In the genomic region with DNA sequence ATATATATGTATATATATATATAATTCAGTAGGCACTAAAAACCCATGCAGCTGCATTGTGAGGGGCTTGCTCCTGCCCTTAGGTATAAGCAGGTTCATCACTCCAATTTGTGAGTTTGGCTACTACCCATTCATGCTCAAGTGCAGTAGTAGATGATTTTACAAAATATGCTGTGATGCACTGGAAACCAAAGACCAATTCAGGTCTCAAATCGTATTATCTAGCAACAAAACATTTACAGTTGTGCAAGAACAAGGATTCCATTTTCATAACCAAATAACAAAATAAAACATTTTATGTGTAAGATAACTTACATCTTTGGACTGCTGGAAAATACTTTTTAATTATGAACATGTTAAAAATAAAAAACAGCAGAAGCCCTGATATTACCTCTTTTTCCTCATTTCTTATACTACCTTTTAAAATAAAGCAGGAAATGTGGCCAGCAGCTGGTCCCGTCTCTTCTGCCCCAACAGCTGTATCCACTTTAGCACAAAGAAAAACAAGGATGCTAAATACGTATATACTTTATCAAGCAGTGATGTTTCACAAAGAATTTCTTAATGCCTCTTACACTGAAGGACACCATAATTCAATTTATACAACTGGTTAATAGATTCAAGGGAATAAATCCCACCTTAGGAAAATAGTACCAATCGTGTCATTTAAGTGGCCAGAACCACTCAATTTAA, we compare ENCODE assay signal across 8 cellular contexts. TPM values are rescaled to one million over a fixed set of nuclear protein-coding genes. Genes with fewer than 3 reads are reported as not detected.
A peak's percentile ranks its signal among the peaks of the same experiment; 100 is the strongest.
DNase-seq lines count a peak whose midpoint lies in the region; ATAC-seq and TF ChIP-seq lines count a peak whose summit lies in the region.

No MANE protein-coding gene starts in this region.

- DNase-seq in Calu3: no peak
- no peak for DNase-seq in OCI-LY7 (ENCODE audit: low spot score)
- DNase-seq in endothelial cell (ENCODE audit: low spot score): no peak
- no peak for DNase-seq in ovary
- DNase-seq in stimulated activated naive CD4-positive, alpha-beta T cell treated with Interleukin-2 at 50 U/mL for 16 hours (lab: John Stamatoyannopoulos, UW): no peak
- DNase-seq in NOMO-1 (lab: John Stamatoyannopoulos, UW; ENCODE audit: unreplicated experiment in 2 of 2): no peak

- H3K4me1 Mint-ChIP-seq in Calu3 (ENCODE audit: low read depth, unreplicated experiment): no peaks in the 10 kb centered on the region
- peaks cover 33% of the 10 kb centered on the region for H3K4me1 Mint-ChIP-seq in endothelial cell (ENCODE audit: unreplicated experiment)

- H3K9me3 Mint-ChIP-seq in Calu3 (ENCODE audit: low read depth, unreplicated experiment) (no peaks in the 10 kb centered on the region), endothelial cell (ENCODE audit: unreplicated experiment) (no peaks in the 10 kb centered on the region)

- H3K36me3 Mint-ChIP-seq in Calu3 (ENCODE audit: insufficient read depth, unreplicated experiment): peaks cover 58% of the 10 kb centered on the region
- H3K36me3 Mint-ChIP-seq in endothelial cell (ENCODE audit: low read depth, unreplicated experiment): peaks cover 11% of the 10 kb centered on the region

- CTCF ChIA-PET in Calu3 (lab: Charles Lee) (no interaction called here), OCI-LY7 (lab: Charles Lee; ENCODE audit: unreplicated experiment) (interaction anchor here (1.1 kb wide), 1 partner anchor 14 kb away, joined by 3 read pairs; a partner anchor contains a TSS)

- H3K27ac ChIP-seq in OCI-LY7 (ENCODE audit: low read depth, low read length, poor library complexity, severe bottlenecking) (no peak overlapping the region), ovary (no peak overlapping the region)

- H3K27me3 ChIP-seq in ovary: no peaks in the 10 kb centered on the region

- POLR2A ChIA-PET in OCI-LY7 (lab: Charles Lee): interaction anchor here (1.3 to 6.8 kb wide), 2 partner anchors 14 to 34 kb away, joined by 4 to 94 read pairs; a partner anchor contains a TSS

- 2% methylated on average over 4 of the region's 4 CpGs for WGBS in ovary, 3 donors

- peak overlapping the region; percentile 89 for H3K4me2 ChIP-seq in OCI-LY7 (ENCODE audit: low read length)

- H3K4me3 ChIP-seq in OCI-LY7 (ENCODE audit: low read depth, low read length, poor library complexity, severe bottlenecking) (peak overlapping the region; percentile 93), ovary (peak overlapping the region; percentile 68)

- H3K79me2 ChIP-seq in OCI-LY7 (ENCODE audit: insufficient read depth, low read depth, low read length): peaks cover 77% of the 10 kb centered on the region

- H3K27ac Mint-ChIP-seq in Calu3 (ENCODE audit: unreplicated experiment) (no peak overlapping the region), endothelial cell (ENCODE audit: unreplicated experiment) (no peak overlapping the region)

- no peak for TF ChIP-seq EP300 in ovary (IDR thresholded peaks at IDR 0.05)

- H3K4me3 Mint-ChIP-seq in Calu3 (ENCODE audit: low read depth, unreplicated experiment) (peak overlapping the region; percentile 87), endothelial cell (ENCODE audit: unreplicated experiment) (peak overlapping the region; percentile 62)

- intact Hi-C loops in Calu3 (cut with micrococcal nuclease; ENCODE audit: unreplicated experiment): loop anchor here (5.0 kb wide), 1 partner anchor 65 kb away; no protein-coding TSS in a partner anchor
- intact Hi-C loops in OCI-LY7 (cut with micrococcal nuclease; ENCODE audit: unreplicated experiment): loop anchor here (2.0 to 5.0 kb wide), 2 partner anchors 63 to 405 kb away; a partner anchor contains a TSS
- intact Hi-C loops in ovary (cut with DNase I): loop anchor here in 1 of 4 donors (5.0 kb wide), 1 partner anchor 35 kb away; a partner anchor contains a TSS

- H3K9me3 ChIP-seq in OCI-LY7 (ENCODE audit: low read length): no peaks in the 10 kb centered on the region
- no peaks in the 10 kb centered on the region for H3K9me3 ChIP-seq in ovary

- no peak overlapping the region for H2AFZ ChIP-seq in OCI-LY7 (ENCODE audit: low read length)

- ATAC-seq in HG03521 (IDR thresholded peaks at IDR 0.05; ENCODE audit: unreplicated experiment): no peak
- ATAC-seq in GM21786 (IDR thresholded peaks at IDR 0.05; ENCODE audit: unreplicated experiment): no peak

- H3K36me3 ChIP-seq in OCI-LY7 (ENCODE audit: insufficient read depth, low read length): peaks cover 68% of the 10 kb centered on the region
- H3K36me3 ChIP-seq in ovary: no peaks in the 10 kb centered on the region

- no peaks in the 10 kb centered on the region for H3K27me3 Mint-ChIP-seq in Calu3 (ENCODE audit: unreplicated experiment)
- peaks cover 8% of the 10 kb centered on the region for H3K27me3 Mint-ChIP-seq in endothelial cell (ENCODE audit: unreplicated experiment)

- H4K20me1 ChIP-seq in OCI-LY7 (ENCODE audit: insufficient read depth, low read length): peaks cover 60% of the 10 kb centered on the region

- TF ChIP-seq CTCF in Calu3 (IDR thresholded peaks at IDR 0.05; ENCODE audit: unreplicated experiment) (no peak), OCI-LY7 (conservative IDR thresholded peaks at IDR 0.05; ENCODE audit: low read length) (no peak), endothelial cell (IDR thresholded peaks at IDR 0.05; ENCODE audit: unreplicated experiment) (no peak), ovary (IDR thresholded peaks at IDR 0.05) (no peak)

- BruUV-seq in Calu3 (replicated peaks; lab: Mats Ljungman, UMichigan) (no TSS peak), OCI-LY7 (replicated peaks; lab: Mats Ljungman, UMichigan) (no TSS peak)

- TF ChIP-seq POLR2A in ovary (IDR thresholded peaks at IDR 0.05): no peak

- no peaks in the 10 kb centered on the region for H3K9me2 ChIP-seq in OCI-LY7 (ENCODE audit: insufficient read depth, low read length)

- H3K4me1 ChIP-seq in OCI-LY7 (ENCODE audit: insufficient read depth, low read length, poor library complexity, severe bottlenecking): peaks cover 35% of the 10 kb centered on the region
- H3K4me1 ChIP-seq in ovary (ENCODE audit: insufficient read depth): peaks cover 2% of the 10 kb centered on the region

RNA-seq across cellular contexts. Expression of a gene that starts 2.8 kb away (rescaled TPM):
- total RNA-seq in Calu3 (2022) (31.0 and 31.2 TPM in 2 replicates), OCI-LY7 (2022) (82.1 and 82.9 TPM in 2 replicates), endothelial cell (ENCODE audit: unreplicated experiment) (49.0 TPM), ovary (10 to 100 TPM; 44.7 to 80.8 (median 55.7) TPM)
- 120 and 128 TPM in 2 replicates for total RNA-seq in OCI-LY7 (2014; rRNA removed; shearing (Covaris generic))
- polyA plus RNA-seq in ovary: 10 to 100 TPM; 36.4 to 53.6 TPM

RNA-seq across cellular contexts. Expression of a gene that starts 14.4 kb away (rescaled TPM):
- total RNA-seq in Calu3 (2022) (20.9 and 22.9 TPM in 2 replicates), OCI-LY7 (2022) (25.6 and 25.7 TPM in 2 replicates), endothelial cell (ENCODE audit: unreplicated experiment) (17.8 TPM), ovary (10 to 100 TPM; 16.9 to 26.3 (median 21.3) TPM)
- 16.8 and 16.9 TPM in 2 replicates for total RNA-seq in OCI-LY7 (2014; rRNA removed; shearing (Covaris generic))
- 10 to 100 TPM; 27.1 to 31.5 TPM for polyA plus RNA-seq in ovary

RNA-seq across cellular contexts. Expression of a gene that starts 23.9 kb away (rescaled TPM):
- total RNA-seq in Calu3 (2022): 0.26 and 0.44 TPM in 2 replicates
- not detected in 2 replicates for total RNA-seq in OCI-LY7 (2014; rRNA removed; shearing (Covaris generic))
- total RNA-seq in OCI-LY7 (2022): 0.23 TPM in 1 of 2 replicates, not detected in the other
- total RNA-seq in endothelial cell (ENCODE audit: unreplicated experiment): not detected
- total RNA-seq in ovary: 1 to 10 TPM; 3.2 to 5.9 (median 5.3) TPM
- polyA plus RNA-seq in ovary: 1 to 10 TPM; 2.8 to 3.2 TPM

RNA-seq across cellular contexts. Expression of a gene that starts 33.7 kb away (rescaled TPM):
- total RNA-seq in Calu3 (2022) (30.5 and 31.8 TPM in 2 replicates), OCI-LY7 (2022) (61.1 and 63.2 TPM in 2 replicates), endothelial cell (ENCODE audit: unreplicated experiment) (42.0 TPM), ovary (10 to 100 TPM; 29.5 to 54.0 (median 42.8) TPM)
- total RNA-seq in OCI-LY7 (2014; rRNA removed; shearing (Covaris generic)): 45.4 and 47.4 TPM in 2 replicates
- polyA plus RNA-seq in ovary: 10 to 100 TPM; 34.8 to 53.7 TPM

RNA-seq across cellular contexts. Expression of a gene that starts 35.0 kb away (rescaled TPM):
- total RNA-seq in Calu3 (2022): 0.71 and 0.73 TPM in 2 replicates
- 6.1 and 6.9 TPM in 2 replicates for total RNA-seq in OCI-LY7 (2014; rRNA removed; shearing (Covaris generic))
- 8.0 and 8.2 TPM in 2 replicates for total RNA-seq in OCI-LY7 (2022)
- total RNA-seq in endothelial cell (ENCODE audit: unreplicated experiment): 5.1 TPM
- 10 to 100 TPM in 6 of 7 donors, 1 to 10 TPM in 1; 9.9 to 20.7 (median 13.6) TPM for total RNA-seq in ovary
- 1 to 10 TPM; 2.5 to 9.2 TPM for polyA plus RNA-seq in ovary
